In genomic region chr3:148546959-148547358, GRCh38 we compare ENCODE assay signal across 1 cellular context.
TF ChIP-seq lines count a peak whose summit lies in the region.

No MANE protein-coding gene starts in this region.

TF ChIP-seq in GM23338, 12 proteins besides CTCF, POLR2A, EP300 and RAD21 (continued from another document):
- TF ChIP-seq ZNF462 (CRISPR knock-in tag; IDR thresholded peaks at IDR 0.05) (no peak), ZNF114 (CRISPR knock-in tag; IDR thresholded peaks at IDR 0.05) (no peak), EZH2phosphoT487 (IDR thresholded peaks at IDR 0.05; ENCODE audit: unreplicated experiment) (no peak), STAT1 (IDR thresholded peaks at IDR 0.05; ENCODE audit: unreplicated experiment) (no peak), EZH2 (IDR thresholded peaks at IDR 0.05; ENCODE audit: low read depth, unreplicated experiment) (no peak), JUNB (IDR thresholded peaks at IDR 0.05; ENCODE audit: unreplicated experiment) (no peak), POLR2AphosphoS5 (IDR thresholded peaks at IDR 0.05; ENCODE audit: low read depth) (no peak), NANOG (IDR thresholded peaks at IDR 0.05; ENCODE audit: borderline replicate concordance) (no peak), CREB1 (CRISPR knock-in tag; IDR thresholded peaks at IDR 0.05; ENCODE audit: low read depth) (no peak)
- TF ChIP-seq, protein P1, sequence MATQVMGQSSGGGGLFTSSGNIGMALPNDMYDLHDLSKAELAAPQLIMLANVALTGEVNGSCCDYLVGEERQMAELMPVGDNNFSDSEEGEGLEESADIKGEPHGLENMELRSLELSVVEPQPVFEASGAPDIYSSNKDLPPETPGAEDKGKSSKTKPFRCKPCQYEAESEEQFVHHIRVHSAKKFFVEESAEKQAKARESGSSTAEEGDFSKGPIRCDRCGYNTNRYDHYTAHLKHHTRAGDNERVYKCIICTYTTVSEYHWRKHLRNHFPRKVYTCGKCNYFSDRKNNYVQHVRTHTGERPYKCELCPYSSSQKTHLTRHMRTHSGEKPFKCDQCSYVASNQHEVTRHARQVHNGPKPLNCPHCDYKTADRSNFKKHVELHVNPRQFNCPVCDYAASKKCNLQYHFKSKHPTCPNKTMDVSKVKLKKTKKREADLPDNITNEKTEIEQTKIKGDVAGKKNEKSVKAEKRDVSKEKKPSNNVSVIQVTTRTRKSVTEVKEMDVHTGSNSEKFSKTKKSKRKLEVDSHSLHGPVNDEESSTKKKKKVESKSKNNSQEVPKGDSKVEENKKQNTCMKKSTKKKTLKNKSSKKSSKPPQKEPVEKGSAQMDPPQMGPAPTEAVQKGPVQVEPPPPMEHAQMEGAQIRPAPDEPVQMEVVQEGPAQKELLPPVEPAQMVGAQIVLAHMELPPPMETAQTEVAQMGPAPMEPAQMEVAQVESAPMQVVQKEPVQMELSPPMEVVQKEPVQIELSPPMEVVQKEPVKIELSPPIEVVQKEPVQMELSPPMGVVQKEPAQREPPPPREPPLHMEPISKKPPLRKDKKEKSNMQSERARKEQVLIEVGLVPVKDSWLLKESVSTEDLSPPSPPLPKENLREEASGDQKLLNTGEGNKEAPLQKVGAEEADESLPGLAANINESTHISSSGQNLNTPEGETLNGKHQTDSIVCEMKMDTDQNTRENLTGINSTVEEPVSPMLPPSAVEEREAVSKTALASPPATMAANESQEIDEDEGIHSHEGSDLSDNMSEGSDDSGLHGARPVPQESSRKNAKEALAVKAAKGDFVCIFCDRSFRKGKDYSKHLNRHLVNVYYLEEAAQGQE (IDR thresholded peaks at IDR 0.05; ENCODE audit: unreplicated experiment), result no peak
- TF ChIP-seq, protein P2, sequence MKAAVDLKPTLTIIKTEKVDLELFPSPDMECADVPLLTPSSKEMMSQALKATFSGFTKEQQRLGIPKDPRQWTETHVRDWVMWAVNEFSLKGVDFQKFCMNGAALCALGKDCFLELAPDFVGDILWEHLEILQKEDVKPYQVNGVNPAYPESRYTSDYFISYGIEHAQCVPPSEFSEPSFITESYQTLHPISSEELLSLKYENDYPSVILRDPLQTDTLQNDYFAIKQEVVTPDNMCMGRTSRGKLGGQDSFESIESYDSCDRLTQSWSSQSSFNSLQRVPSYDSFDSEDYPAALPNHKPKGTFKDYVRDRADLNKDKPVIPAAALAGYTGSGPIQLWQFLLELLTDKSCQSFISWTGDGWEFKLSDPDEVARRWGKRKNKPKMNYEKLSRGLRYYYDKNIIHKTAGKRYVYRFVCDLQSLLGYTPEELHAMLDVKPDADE (IDR thresholded peaks at IDR 0.05), result no peak
